Comparison of ENCODE assay signal across 9 cellular contexts in the genomic region with DNA sequence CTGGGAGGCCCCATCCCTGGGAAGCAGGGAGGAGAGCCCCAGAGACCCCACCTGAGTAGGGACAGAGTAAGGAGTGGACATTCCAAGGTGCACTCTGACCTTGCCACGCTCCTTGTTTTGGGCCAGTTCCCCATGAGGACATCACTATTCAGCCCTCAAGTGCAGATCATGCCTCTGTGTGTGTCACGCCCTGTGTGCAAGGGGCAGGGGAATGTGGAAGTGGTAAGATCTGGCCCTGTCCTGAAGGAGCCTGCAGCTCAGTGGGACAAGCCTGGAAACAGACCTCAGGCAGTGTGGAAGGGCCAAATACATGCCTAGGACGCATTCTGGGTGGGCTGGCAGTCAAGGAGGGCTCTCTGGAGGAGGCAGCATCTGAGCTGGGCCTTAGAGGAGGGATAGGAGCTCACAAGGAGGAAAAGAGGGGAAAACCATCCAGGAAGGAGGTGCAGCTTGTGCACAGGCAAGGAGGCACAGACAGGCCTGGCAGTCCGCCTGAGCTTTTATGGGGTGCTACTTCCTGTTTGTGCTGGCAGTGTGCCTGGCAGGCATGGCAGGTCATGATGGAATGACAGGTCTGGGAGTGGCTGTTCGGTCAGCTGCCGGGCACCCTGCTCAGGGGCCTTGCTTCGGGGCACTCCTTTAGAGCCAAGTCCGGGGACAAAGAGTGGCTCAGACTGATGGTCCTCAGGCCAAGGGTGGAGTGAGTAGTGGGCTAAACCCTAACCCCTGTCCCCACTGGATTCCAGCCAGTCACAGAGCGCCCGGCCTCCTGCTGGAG. TPM values are rescaled to one million over a fixed set of nuclear protein-coding genes. Genes with fewer than 3 reads are reported as not detected.
DNase-seq lines count a peak whose midpoint lies in the region; ATAC-seq, FAIRE-seq and TF ChIP-seq lines count a peak whose summit lies in the region.
"Had no signal": no experiment of that assay in that cellular context is flagged by ENCODE, and none has a peak within 500 bp of the region (broad histone marks: within the 10 kb centered on the region; RNA-seq: fewer than 3 reads in every experiment).

No MANE protein-coding gene starts in this region.

- peaks cover 0 to 53% of the 10 kb centered on the region in 2 donors for H3K36me3 ChIP-seq in psoas muscle (ENCODE audit: insufficient read depth in 1 of 2, low read depth in 1 of 2)

- FAIRE-seq in frontal cortex (lab: Jason Lieb, UNC): no peak
- FAIRE-seq: GM18507 had no signal

- peaks cover 44% of the 10 kb centered on the region for H3K4me1 ChIP-seq in psoas muscle

- peak; percentile 12 to 34 (median 26) for ATAC-seq in psoas muscle

- no peaks in the 10 kb centered on the region for H3K27me3 ChIP-seq in psoas muscle (ENCODE audit: insufficient read depth in 3 of 3, low read length in 2 of 3)

- no peaks in the 10 kb centered on the region for H3K9me3 ChIP-seq in psoas muscle

- intact Hi-C loops in psoas muscle (cut with DNase I): loop anchor here (2.0 to 10.0 kb wide), 3 partner anchors 237 to 283 kb away; a partner anchor contains a TSS

- DNase-seq in H4 (ENCODE audit: low spot score) (peak; percentile 57), NCI-H226 (peak; percentile 43), T47D (ENCODE audit: low read depth in 1 of 2, low spot score in 1 of 2) (peak; percentile 66 to 79), psoas muscle (peak; percentile 73 to 93), NCI-H1105 (lab: John Stamatoyannopoulos, UW) (no peak), frontal cortex (ENCODE audit: low spot score in 2 of 2) (no peak)
- DNase-seq in activated effector memory CD4-positive, alpha-beta T cell treated with anti-CD3 and anti-CD28 coated beads, Interleukin-2, amount 50 U/mL, for 16 hours: no peak

- TF ChIP-seq CTCF in psoas muscle (IDR thresholded peaks at IDR 0.05): no peak

- in situ Hi-C loops in T47D (cut with HindIII; ENCODE audit: low pct_unique_long_range_greater_than_20kb, low sequenced_read_pairs): no loop called here

- H3K27ac ChIP-seq in psoas muscle: peak overlapping the region; percentile 99

- WGBS in psoas muscle, 3 donors: 39 to 55% (median 47%) methylated on average over 10 of the region's 10 CpGs

- peak overlapping the region; percentile 83 for H3K4me3 ChIP-seq in psoas muscle

RNA-seq across cellular contexts. Expression of a gene that starts 3.3 kb away (rescaled TPM):
- not detected in 2 replicates for total RNA-seq in H4 (2014; rRNA removed; shearing (Covaris generic))
- total RNA-seq in psoas muscle (100 to 1,000 TPM in 3 of 4 donors, 10 to 100 TPM in 1; 82.1 to 175 (median 153) TPM), frontal cortex (under 0.01 TPM)
- 100 to 1,000 TPM in 1 of 3 donors, 10 to 100 TPM in 2; 67.7 to 121 (median 91.7) TPM for polyA plus RNA-seq in psoas muscle
- total RNA-seq: SK-MEL-5 had no signal

RNA-seq across cellular contexts. Expression of a gene that starts 17.0 kb away (rescaled TPM):
- total RNA-seq in H4 (2014; rRNA removed; shearing (Covaris generic)): 4.3 and 6.2 TPM in 2 replicates
- total RNA-seq in psoas muscle: 10 to 100 TPM in 1 of 4 donors, 1 to 10 TPM in 3; 1.8 to 18.2 (median 4.5) TPM
- 10 to 100 TPM in 1 of 3 donors, 1 to 10 TPM in 2; 1.4 to 15.4 (median 1.7) TPM for polyA plus RNA-seq in psoas muscle
- total RNA-seq in frontal cortex: 0.82 TPM

RNA-seq across cellular contexts. Expression of a gene that starts 41.6 kb away (rescaled TPM):
- not detected in 2 replicates for total RNA-seq in H4 (2014; rRNA removed; shearing (Covaris generic))
- under 1 TPM in 3 of 4 donors, not detected in 1; 0.17 to 0.32 (median 0.22) TPM for total RNA-seq in psoas muscle
- under 1 TPM; 0.04 to 0.14 (median 0.12) TPM for polyA plus RNA-seq in psoas muscle
- total RNA-seq in frontal cortex: under 0.01 TPM

Comparison
In these comparisons a context has a peak if more than half of its experiments do, and no peak if none do; other contexts are left out.
1. DNase-seq: peak in H4 (single experiment), NCI-H226 (single experiment), T47D (2 of 2) and psoas muscle (2 of 2); none in activated effector memory CD4-positive, alpha-beta T cell treated with anti-CD3 and anti-CD28 coated beads, Interleukin-2, amount 50 U/mL, for 16 hours (single experiment), NCI-H1105 (single experiment) and frontal cortex (0 of 2).
2. RNA of a gene that starts 3.3 kb away (total RNA-seq): 82.1 to 175 TPM in psoas muscle; not detected in H4 and under 0.01 TPM in frontal cortex (single experiment); every median in the first group is over 10 times any median in the second.